Comparison of ENCODE assay signal across 8 cellular contexts in the genomic region with DNA sequence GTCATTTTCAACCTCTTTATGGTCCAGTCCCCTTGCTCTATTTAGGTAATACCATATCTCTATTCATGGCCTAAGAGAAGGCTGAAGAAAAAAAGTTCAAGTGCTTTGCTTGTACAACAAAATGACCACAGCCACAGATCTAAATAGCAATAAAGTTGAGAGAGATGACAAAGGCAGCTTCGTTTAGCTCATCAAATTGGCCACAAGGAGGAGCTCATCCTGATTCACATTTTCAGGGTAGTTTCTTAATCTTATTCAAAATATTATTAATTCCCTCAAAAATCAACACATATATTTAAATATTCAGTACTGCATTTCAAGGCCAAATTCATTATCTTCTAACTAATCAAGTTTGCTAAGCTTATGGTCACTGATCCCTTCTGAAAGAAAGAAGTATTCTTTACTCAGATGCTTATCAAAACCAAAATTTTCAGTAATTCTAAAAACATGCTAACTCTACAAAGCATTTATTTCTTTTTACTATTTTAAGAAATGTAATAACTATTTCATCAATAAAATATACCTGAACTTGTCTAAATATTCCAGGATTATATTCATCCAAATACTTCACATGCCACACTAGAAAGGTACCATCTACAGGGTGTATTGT.
DNase-seq lines count a peak whose midpoint lies in the region; ATAC-seq, FAIRE-seq and TF ChIP-seq lines count a peak whose summit lies in the region.
"Had no signal": no experiment of that assay in that cellular context is flagged by ENCODE, and none has a peak within 500 bp of the region (broad histone marks: within the 10 kb centered on the region; RNA-seq: fewer than 3 reads in every experiment).

No MANE protein-coding gene starts in this region.

- no peak overlapping the region for H2BK12ac ChIP-seq in H1 (ENCODE audit: low read depth, low read length)

- no peak overlapping the region for H2AK5ac ChIP-seq in H1 (ENCODE audit: low read depth, low read length)

- peak; percentile 18 to 26; a peak in 2 of 4 replicates for TF ChIP-seq RAD21 in H1 (IDR thresholded peaks at IDR 0.05 in 1 of 2, conservative IDR thresholded peaks at IDR 0.05 in 1 of 2; ENCODE audit: low read depth in 2 of 2, low read length in 2 of 2)

- CTCF ChIA-PET in H1 (lab: Charles Lee; ENCODE audit: partially characterized antibody): interaction anchor here (0.6 to 2.0 kb wide), 19 partner anchors 9 to 1064 kb away, joined by 3 to 10 read pairs (median 4); no protein-coding TSS in a partner anchor

- 12% methylated on average over 1 of the region's 1 CpG; no CpG with 5 or more reads in 1 of the 2 experiments for WGBS in H1 (ENCODE audit: extremely low coverage in 1 of 2, insufficient coverage in 1 of 2, insufficient read length in 1 of 2, insufficient replicate concordance in 2 of 2, low coverage in 1 of 2, low lambda C conversion rate in 2 of 2, missing lambda C conversion rate in 1 of 2), 2 experiments

- H3K27ac ChIP-seq in H1 (ENCODE audit: low read depth, low read length): no peak overlapping the region
- no peak overlapping the region for H3K27ac ChIP-seq in parathyroid adenoma
- H3K27ac ChIP-seq: thoracic aorta had no signal

- no peak overlapping the region for H3K14ac ChIP-seq in H1 (ENCODE audit: insufficient read length)

- no peak overlapping the region for H2BK20ac ChIP-seq in H1 (ENCODE audit: low read length)

- no peak overlapping the region for H4K91ac ChIP-seq in H1 (replicated peaks; ENCODE audit: insufficient read length, low read length)

- H4K20me1 ChIP-seq in H1 (replicated peaks in 1 of 2; ENCODE audit: control insufficient read depth in 1 of 2, insufficient read depth in 2 of 2, low read length in 2 of 2): no peaks in the 10 kb centered on the region

- H3K27me3 ChIP-seq in H1 (replicated peaks in 1 of 4; ENCODE audit: control insufficient read depth in 3 of 4, extremely low read depth in 1 of 4, insufficient read depth in 3 of 4, low read length in 3 of 4) (no peaks in the 10 kb centered on the region), parathyroid adenoma (ENCODE audit: control insufficient read depth, insufficient read depth, low read length) (no peaks in the 10 kb centered on the region)

- no peaks in the 10 kb centered on the region for H3K4me1 ChIP-seq in H1 (replicated peaks in 1 of 4; ENCODE audit: control insufficient read depth in 3 of 4, insufficient read depth in 4 of 4, low read length in 3 of 4)
- no peaks in the 10 kb centered on the region for H3K4me1 ChIP-seq in parathyroid adenoma

- H4K5ac ChIP-seq in H1 (ENCODE audit: insufficient read length, low read depth, low read length): no peak overlapping the region

- H3K79me1 ChIP-seq in H1 (ENCODE audit: low read depth, low read length): no peaks in the 10 kb centered on the region

- no peak overlapping the region for H2BK120ac ChIP-seq in H1 (replicated peaks; ENCODE audit: low read depth, low read length)

- H3K36me3 ChIP-seq in H1 (ENCODE audit: control insufficient read depth in 2 of 4, insufficient read depth in 4 of 4, low read length in 3 of 4): no peaks in the 10 kb centered on the region
- H3K36me3 ChIP-seq in parathyroid adenoma (ENCODE audit: control insufficient read depth, insufficient read depth, low read length): no peaks in the 10 kb centered on the region
- H3K36me3 ChIP-seq: thoracic aorta had no signal

- DNase-seq in GM10266 (ENCODE audit: extremely low spot score): peak; percentile 17
- peak; percentile 37 for DNase-seq in NB4 (ENCODE audit: low read depth)
- DNase-seq in H1 (ENCODE audit: low read depth in 1 of 2, low spot score in 2 of 2): no peak
- no peak for DNase-seq in hippocampal formation (lab: John Stamatoyannopoulos, UW)

- TF ChIP-seq EP300 in H1 (IDR thresholded peaks at IDR 0.05; ENCODE audit: borderline replicate concordance in 1 of 2, low read depth in 2 of 2, low read length in 2 of 2): no peak

- no peak overlapping the region for H4K8ac ChIP-seq in H1 (ENCODE audit: extremely low read depth, insufficient read depth, low read length)

- H2BK5ac ChIP-seq in H1 (ENCODE audit: low read depth, low read length): no peak overlapping the region

- H3K9ac ChIP-seq in H1 (replicated peaks in 1 of 4; ENCODE audit: extremely low read depth in 1 of 4, low read depth in 3 of 4, low read length in 3 of 4) (no peak overlapping the region), parathyroid adenoma (no peak overlapping the region)

- H3K4me2 ChIP-seq in H1 (ENCODE audit: insufficient read depth in 1 of 2, low read depth in 2 of 2, low read length in 2 of 2) (no peak overlapping the region), parathyroid adenoma (ENCODE audit: low read length) (no peak overlapping the region)

- no peak overlapping the region for H3K56ac ChIP-seq in H1 (replicated peaks; ENCODE audit: insufficient read length, low read depth, low read length)

- POLR2A ChIA-PET in H1 (lab: Charles Lee; ENCODE audit: partially characterized antibody): interaction anchor here (0.9 kb wide), 1 partner anchor 189 kb away, joined by 3 read pairs; no protein-coding TSS in a partner anchor

- no peaks in the 10 kb centered on the region for H3K23me2 ChIP-seq in H1 (ENCODE audit: low read depth, low read length)

- ATAC-seq in GM19023 (IDR thresholded peaks at IDR 0.05; ENCODE audit: unreplicated experiment): no peak
- no peak for ATAC-seq in HG02938 (IDR thresholded peaks at IDR 0.05; ENCODE audit: unreplicated experiment)

- H2AFZ ChIP-seq in H1 (ENCODE audit: low read length): no peak overlapping the region
- H2AFZ ChIP-seq in parathyroid adenoma: no peak overlapping the region

- H3K9me3 ChIP-seq in H1 (ENCODE audit: insufficient read depth in 2 of 2, low read depth in 1 of 2, low read length in 1 of 2) (no peaks in the 10 kb centered on the region), parathyroid adenoma (ENCODE audit: control insufficient read depth, low read length) (no peaks in the 10 kb centered on the region)
- H3K9me3 ChIP-seq: thoracic aorta had no signal

- peak; percentile 65 for TF ChIP-seq CTCF in GM10266 (IDR thresholded peaks at IDR 0.05; ENCODE audit: control insufficient read depth, insufficient read depth, low read depth, missing control alignments)
- peak; percentile 60 for TF ChIP-seq CTCF in NB4 (IDR thresholded peaks at IDR 0.05; ENCODE audit: low read depth, low read length)
- peak in 2 of 3 experiments; percentile 46 to 66; a peak in 3 of 4 replicates for TF ChIP-seq CTCF in H1 (IDR thresholded peaks at IDR 0.05; ENCODE audit: control extremely low read depth in 1 of 3, insufficient read depth in 1 of 3, low read depth in 1 of 3, low read length in 3 of 3)
- peak; percentile 32 for TF ChIP-seq CTCF in parathyroid adenoma (IDR thresholded peaks at IDR 0.05)

- H3K4me3 ChIP-seq in NB4 (ENCODE audit: low read depth, low read length): no peak overlapping the region
- H3K4me3 ChIP-seq in H1 (ENCODE audit: extremely low read depth in 1 of 4, insufficient read depth in 2 of 4, low read depth in 3 of 4, low read length in 4 of 4): no peak overlapping the region
- no peak overlapping the region for H3K4me3 ChIP-seq in parathyroid adenoma (ENCODE audit: low read depth, low read length)
- H3K4me3 ChIP-seq: thoracic aorta had no signal

- no peak overlapping the region for H3K18ac ChIP-seq in H1 (ENCODE audit: extremely low read depth, low read length)

- H3K79me2 ChIP-seq in H1 (ENCODE audit: control insufficient read depth in 1 of 2, insufficient read depth in 2 of 2, low read length in 2 of 2) (no peaks in the 10 kb centered on the region), parathyroid adenoma (no peaks in the 10 kb centered on the region)

- peak; percentile 19 for FAIRE-seq in H1 (lab: Jason Lieb, UNC)

- no peak overlapping the region for H2BK15ac ChIP-seq in H1 (ENCODE audit: low read length)

- H3K4ac ChIP-seq in H1 (replicated peaks; ENCODE audit: insufficient read length, low read depth, low read length): no peak overlapping the region

- no peak overlapping the region for H3K23ac ChIP-seq in H1 (ENCODE audit: insufficient read length)

- TF ChIP-seq POLR2A in NB4 (IDR thresholded peaks at IDR 0.05; ENCODE audit: extremely low read depth, insufficient read length) (no peak), H1 (IDR thresholded peaks at IDR 0.05; ENCODE audit: control extremely low read depth in 1 of 2, low read depth in 2 of 2, low read length in 2 of 2) (no peak)

TF ChIP-seq in H1, 55 proteins besides CTCF, POLR2A, EP300 and RAD21:
- TF ChIP-seq CBX5 (IDR thresholded peaks at IDR 0.05; ENCODE audit: low read depth, low read length) (no peak), NANOG (IDR thresholded peaks at IDR 0.05; ENCODE audit: insufficient read depth, low read depth, low read length, poor library complexity, severe bottlenecking) (no peak), NRF1 (IDR thresholded peaks at IDR 0.05; ENCODE audit: low read depth, low read length) (no peak), KDM4A (IDR thresholded peaks at IDR 0.05; ENCODE audit: low read depth, low read length, severe bottlenecking) (no peak), SP2 (IDR thresholded peaks at IDR 0.05; ENCODE audit: low read length) (no peak), EZH2 (IDR thresholded peaks at IDR 0.05; ENCODE audit: low read depth, low read length, severe bottlenecking) (no peak), GTF2F1 (IDR thresholded peaks at IDR 0.05; ENCODE audit: borderline replicate concordance, low read depth, low read length) (no peak), SUZ12 (IDR thresholded peaks at IDR 0.05; ENCODE audit: low read length) (no peak), SIRT6 (IDR thresholded peaks at IDR 0.05; ENCODE audit: low read length) (no peak), KDM1A (IDR thresholded peaks at IDR 0.05; ENCODE audit: borderline replicate concordance, low read length) (no peak), JUND (IDR thresholded peaks at IDR 0.05; ENCODE audit: low read length) (no peak), ATF2 (IDR thresholded peaks at IDR 0.05; ENCODE audit: low read length) (no peak), SP4 (IDR thresholded peaks at IDR 0.05; ENCODE audit: low read length) (no peak), CHD2 (IDR thresholded peaks at IDR 0.05; ENCODE audit: low read length) (no peak), POLR2AphosphoS5 (IDR thresholded peaks at IDR 0.05; ENCODE audit: low read depth, low read length) (no peak), YY1 (IDR thresholded peaks at IDR 0.05; ENCODE audit: low read depth, low read length) (no peak), SAP30 (IDR thresholded peaks at IDR 0.05; ENCODE audit: insufficient read depth, insufficient replicate concordance, low read length) (no peak)
TF ChIP-seq in H1: peak in this region for 0.

Comparison
In these comparisons a context has a peak if more than half of its experiments do, and no peak if none do; other contexts are left out.
1. DNase-seq: peak in GM10266 (single experiment) and NB4 (single experiment); none in H1 (0 of 2) and hippocampal formation (0 of 2).
2. Peak in every context shown above with its lines, with median percentiles within 50 percentile points of each other: CTCF ChIP-seq.